Comparison of ENCODE assay signal across 13 cellular contexts in genomic region chr3:77456881-77457280, GRCh38.
"Had no signal": no experiment of that assay in that cellular context is flagged by ENCODE, and none has a peak within 500 bp of the region (broad histone marks: within the 10 kb centered on the region; RNA-seq: fewer than 3 reads in every experiment).

No MANE protein-coding gene starts in this region.

- H3K4me1 Mint-ChIP-seq: activated CD4-positive, alpha-beta memory T cell treated with anti-CD3 and anti-CD28 coated beads, Interleukin-2, amount 10 ng/mL, durations not matched to agents 7 days and 5 days; naive B cell; stimulated activated memory B cell treated with anti-CD40 and anti-IgM and Interleukin-4, amounts not matched to agents 10 μg/mL and 1 μg/mL and 100 μg/mL, for 72 hours had no signal

- H3K27ac ChIP-seq: colonic mucosa, hepatocyte, left ventricle myocardium inferior had no signal

- H3K27me3 ChIP-seq: colonic mucosa, hepatocyte had no signal

- H3K79me2 ChIP-seq: hepatocyte had no signal

- ATAC-seq: esophagus mucosa; stimulated activated memory B cell treated with anti-CD40 and anti-IgM and Interleukin-4, amounts not matched to agents 10 μg/mL and 1 μg/mL and 100 μg/mL, for 72 hours; WTC11 had no signal

- H3K4me1 ChIP-seq: colonic mucosa, left ventricle myocardium inferior had no signal

- H3K36me3 ChIP-seq: colonic mucosa, left ventricle myocardium inferior had no signal

- H3K27ac Mint-ChIP-seq: activated CD4-positive, alpha-beta memory T cell treated with anti-CD3 and anti-CD28 coated beads, Interleukin-2, amount 10 ng/mL, durations not matched to agents 7 days and 5 days; activated T-cell treated with anti-CD3 and anti-CD28 coated beads, Interleukin-2, amount 50 U/mL, for 24 hours; naive B cell; stimulated activated memory B cell treated with anti-CD40 and anti-IgM and Interleukin-4, amounts not matched to agents 10 μg/mL and 1 μg/mL and 100 μg/mL, for 72 hours; WTC11 had no signal

- H3K4me3 Mint-ChIP-seq: activated CD4-positive, alpha-beta memory T cell treated with anti-CD3 and anti-CD28 coated beads, Interleukin-2, amount 10 ng/mL, durations not matched to agents 7 days and 5 days; activated T-cell treated with anti-CD3 and anti-CD28 coated beads, Interleukin-2, amount 50 U/mL, for 24 hours; naive B cell; stimulated activated memory B cell treated with anti-CD40 and anti-IgM and Interleukin-4, amounts not matched to agents 10 μg/mL and 1 μg/mL and 100 μg/mL, for 72 hours; WTC11 had no signal

- DNase-seq: activated CD4-positive, alpha-beta memory T cell treated with anti-CD3 and anti-CD28 coated beads, Interleukin-2, amount 10 ng/mL, durations not matched to agents 7 days and 5 days; activated CD4-positive, alpha-beta T cell treated with anti-CD3 and anti-CD28 coated beads for 4 hours; activated naive CD4-positive, alpha-beta T cell treated with anti-CD3 and anti-CD28 coated beads, Interleukin-2, amount 50 U/mL, for 16 hours; activated T-cell treated with anti-CD3 and anti-CD28 coated beads, Interleukin-2, amount 50 U/mL, for 24 hours; colonic mucosa; kidney; left ventricle myocardium inferior; naive B cell; posterior cingulate gyrus had no signal

- H3K4me2 ChIP-seq: hepatocyte had no signal

- H2AFZ ChIP-seq: hepatocyte had no signal

- H3K9me3 ChIP-seq: colonic mucosa, left ventricle myocardium inferior had no signal

- H3K4me3 ChIP-seq: colonic mucosa, hepatocyte, left ventricle myocardium inferior had no signal

- H3K36me3 Mint-ChIP-seq: naive B cell; stimulated activated memory B cell treated with anti-CD40 and anti-IgM and Interleukin-4, amounts not matched to agents 10 μg/mL and 1 μg/mL and 100 μg/mL, for 72 hours; WTC11 had no signal

- H3K27me3 Mint-ChIP-seq: activated CD4-positive, alpha-beta memory T cell treated with anti-CD3 and anti-CD28 coated beads, Interleukin-2, amount 10 ng/mL, durations not matched to agents 7 days and 5 days; activated T-cell treated with anti-CD3 and anti-CD28 coated beads, Interleukin-2, amount 50 U/mL, for 24 hours; naive B cell; stimulated activated memory B cell treated with anti-CD40 and anti-IgM and Interleukin-4, amounts not matched to agents 10 μg/mL and 1 μg/mL and 100 μg/mL, for 72 hours had no signal
